In the genomic region with DNA sequence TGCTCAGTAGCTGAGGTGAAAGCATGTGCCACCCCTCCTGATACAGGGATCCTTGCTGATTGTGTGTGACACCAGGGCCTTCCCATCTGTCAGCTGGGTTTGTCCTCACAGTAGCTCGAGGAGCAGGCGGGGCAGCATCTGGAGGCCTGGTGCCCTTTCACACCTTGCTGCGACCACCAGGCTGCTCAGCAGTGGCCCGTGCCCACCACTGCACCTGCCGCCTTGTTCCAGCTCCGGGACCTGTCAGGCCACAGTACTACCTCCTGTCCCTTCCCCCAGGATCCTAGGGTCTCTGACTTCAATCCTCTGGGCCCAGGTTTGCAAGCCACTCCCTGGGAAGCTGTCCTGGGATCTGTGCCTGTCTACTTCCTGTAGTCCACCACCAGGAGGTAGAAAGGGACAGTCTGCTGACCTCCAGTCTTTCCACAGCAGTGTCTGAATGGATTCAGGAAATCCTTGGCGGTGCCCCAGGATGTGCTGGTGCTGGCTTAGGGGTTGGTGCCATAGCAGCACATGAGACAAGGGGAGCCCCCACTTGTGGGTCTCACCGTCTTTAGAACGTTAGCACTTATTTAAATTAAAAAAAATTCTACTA, we compare ENCODE assay signal across 15 cellular contexts. TPM values are rescaled to one million over a fixed set of nuclear protein-coding genes. Genes with fewer than 3 reads are reported as not detected.
DNase-seq lines count a peak whose midpoint lies in the region; ATAC-seq and TF ChIP-seq lines count a peak whose summit lies in the region.
"Had no signal": no experiment of that assay in that cellular context is flagged by ENCODE, and none has a peak within 500 bp of the region (broad histone marks: within the 10 kb centered on the region; RNA-seq: fewer than 3 reads in every experiment).

No MANE protein-coding gene starts in this region.

- intact Hi-C loops in PC-3 (cut with micrococcal nuclease): loop anchor here (1.0 kb wide), 1 partner anchor 62 kb away; no protein-coding TSS in a partner anchor

- H2AFZ ChIP-seq in PC-3 (ENCODE audit: low read length): no peak overlapping the region
- H2AFZ ChIP-seq: PC-9 had no signal

- H3K27me3 ChIP-seq in PC-3 (ENCODE audit: low read length): no peaks in the 10 kb centered on the region

- H3K9me3 Mint-ChIP-seq in progenitor cell of endocrine pancreas (ENCODE audit: low read depth): no peaks in the 10 kb centered on the region
- H3K9me3 Mint-ChIP-seq: neural crest cell had no signal

- H3K27ac ChIP-seq in PC-3 (ENCODE audit: low read length): no peak overlapping the region
- H3K27ac ChIP-seq: heart left ventricle, PC-9 had no signal

- H3K9ac ChIP-seq in PC-3 (ENCODE audit: low read length): no peak overlapping the region

- TF ChIP-seq CTCF in PC-3 (conservative IDR thresholded peaks at IDR 0.05; ENCODE audit: low read depth, low read length) (no peak; the same call in 1 of the 2 replicates), epithelial cell of proximal tubule (conservative IDR thresholded peaks at IDR 0.05; ENCODE audit: low read depth, low read length) (peak; percentile 43), progenitor cell of endocrine pancreas (IDR thresholded peaks at IDR 0.05; ENCODE audit: unreplicated experiment) (peak; percentile 41)

- no peak overlapping the region for H3K4me2 ChIP-seq in PC-3 (ENCODE audit: low read length)
- H3K4me2 ChIP-seq: PC-9 had no signal

- H3K4me3 ChIP-seq in PC-3 (ENCODE audit: low read length) (no peak overlapping the region), epithelial cell of proximal tubule (ENCODE audit: low read depth, low read length) (no peak overlapping the region)
- H3K4me3 ChIP-seq: HAP-1, heart left ventricle, PC-9 had no signal

- DNase-seq in NCI-H82 (lab: John Stamatoyannopoulos, UW): peak; percentile 22
- no peak for DNase-seq in NCI-H82 treated with DMSO at 0.1 percent for 48 hours (lab: John Stamatoyannopoulos, UW; ENCODE audit: unreplicated experiment)
- DNase-seq in PC-3: no peak
- DNase-seq in epithelial cell of proximal tubule (ENCODE audit: low read depth): no peak
- DNase-seq in progenitor cell of endocrine pancreas (ENCODE audit: low spot score, unreplicated experiment): no peak
- DNase-seq in NCI-H2029 treated with DMSO at 0.1 percent for 48 hours (lab: John Stamatoyannopoulos, UW): no peak
- no peak for DNase-seq in cerebellar nuclear complex (lab: John Stamatoyannopoulos, UW)
- DNase-seq: activated T-cell treated with anti-CD3 and anti-CD28 coated beads, Interleukin-2, amount 50 U/mL, for 1 hour; heart left ventricle; left cardiac atrium; PC-9; small intestine had no signal

- H3K36me3 ChIP-seq in PC-3 (ENCODE audit: low read depth, low read length): no peaks in the 10 kb centered on the region
- H3K36me3 ChIP-seq: HAP-1, heart left ventricle had no signal

- BruUV-seq in PC-3 (replicated peaks; lab: Mats Ljungman, UMichigan): no TSS peak

- no peak overlapping the region for H3K27ac Mint-ChIP-seq in progenitor cell of endocrine pancreas

- H3K79me2 ChIP-seq in PC-3 (ENCODE audit: low read length): peaks cover 6% of the 10 kb centered on the region; the same call in 1 of the 2 replicates

- peaks cover 8% of the 10 kb centered on the region for H3K4me1 Mint-ChIP-seq in progenitor cell of endocrine pancreas (ENCODE audit: low read depth)

- POLR2A ChIA-PET in PC-3 (lab: Charles Lee; ENCODE audit: unreplicated experiment): no interaction called here

- H3K4me1 ChIP-seq in PC-3 (ENCODE audit: insufficient read depth, low read length): no peaks in the 10 kb centered on the region
- H3K4me1 ChIP-seq: heart left ventricle had no signal

- CTCF ChIA-PET in PC-3 (lab: Charles Lee): no interaction called here

- H3K4me3 Mint-ChIP-seq in progenitor cell of endocrine pancreas (ENCODE audit: low read depth): no peak overlapping the region
- H3K4me3 Mint-ChIP-seq: neural crest cell had no signal

- H4K20me1 ChIP-seq in PC-3 (ENCODE audit: low read length): no peaks in the 10 kb centered on the region

- peak; percentile 80 for ATAC-seq in PC-3
- ATAC-seq in HG02798 (IDR thresholded peaks at IDR 0.05; ENCODE audit: poor library complexity, unreplicated experiment): no peak
- ATAC-seq: heart left ventricle, left cardiac atrium had no signal

- peaks cover 2% of the 10 kb centered on the region for H3K36me3 Mint-ChIP-seq in progenitor cell of endocrine pancreas (ENCODE audit: insufficient read depth)

- no peaks in the 10 kb centered on the region for H3F3A ChIP-seq in PC-3 (ENCODE audit: low read length, unreplicated experiment)

- no peaks in the 10 kb centered on the region for H3K9me3 ChIP-seq in PC-3 (ENCODE audit: low read length)
- H3K9me3 ChIP-seq: HAP-1, heart left ventricle had no signal

- H3K9me2 ChIP-seq in PC-3 (replicated peaks; ENCODE audit: low read length): no peaks in the 10 kb centered on the region

- peaks cover 4% of the 10 kb centered on the region for H3K27me3 Mint-ChIP-seq in progenitor cell of endocrine pancreas

RNA-seq across cellular contexts. Expression of a gene that starts 27.5 kb away (rescaled TPM):
- 61.7 and 69.7 TPM in 2 replicates for total RNA-seq in PC-3 (2014; rRNA removed)
- total RNA-seq in epithelial cell of proximal tubule: 30.0 and 36.5 TPM in 2 replicates
- total RNA-seq in progenitor cell of endocrine pancreas: 37.1 and 41.0 TPM in 2 replicates
- total RNA-seq: PC-9 had no signal
